10 cellular contexts compared by ENCODE assay signal in genomic region chr6:41625442-41625841, GRCh38. TPM values are rescaled to one million over a fixed set of nuclear protein-coding genes. Genes with fewer than 3 reads are reported as not detected.
DNase-seq lines count a peak whose midpoint lies in the region; ATAC-seq, FAIRE-seq and TF ChIP-seq lines count a peak whose summit lies in the region.
"Had no signal": no experiment of that assay in that cellular context is flagged by ENCODE, and none has a peak within 500 bp of the region (broad histone marks: within the 10 kb centered on the region; RNA-seq: fewer than 3 reads in every experiment).

No MANE protein-coding gene starts in this region.

- no peak for TF ChIP-seq CTCF in endothelial cell of umbilical vein (IDR thresholded peaks at IDR 0.05; ENCODE audit: extremely low read depth in 1 of 2, insufficient read depth in 1 of 2, low read depth in 1 of 2, low read length in 2 of 2)
- TF ChIP-seq CTCF in HepG2 (CRISPR knock-in tag; IDR thresholded peaks at IDR 0.05) = no peak

- TF ChIP-seq EP300 in HepG2 (IDR thresholded peaks at IDR 0.05; ENCODE audit: low read depth in 2 of 2, low read length in 2 of 2) (no peak), HepG2 (CRISPR knock-in tag; IDR thresholded peaks at IDR 0.05; ENCODE audit: borderline replicate concordance) (no peak)

- H3K4me2 ChIP-seq in endothelial cell of umbilical vein (ENCODE audit: insufficient read depth, low read length) (peak overlapping the region; percentile 20), HepG2 (ENCODE audit: low read depth, low read length) (no peak overlapping the region)

- DNase-seq in HUDEP-2 (lab: John Stamatoyannopoulos, UW; ENCODE audit: unreplicated experiment in 76 of 76) = peak in 67 of 76 experiments; percentile 9 to 74 (median 50)
- DNase-seq in NCI-H2171 (lab: John Stamatoyannopoulos, UW) = peak; percentile 9
- DNase-seq in endothelial cell of umbilical vein (ENCODE audit: low read depth, low spot score) = no peak
- peak; percentile 73 for DNase-seq in posterior vena cava (ENCODE audit: low spot score)
- DNase-seq in activated T-cell treated with anti-CD3 and anti-CD28 coated beads, Interleukin-2, amount 50 U/mL, for 48 hours = no peak
- no peak for DNase-seq in HepG2 (ENCODE audit: low spot score)
- DNase-seq: upper lobe of left lung had no signal

- intact Hi-C loops in endothelial cell of umbilical vein (cut with micrococcal nuclease) = no loop called here
- intact Hi-C loops in posterior vena cava (cut with DNase I) = no loop called here
- intact Hi-C loops in HepG2 (cut with micrococcal nuclease; ENCODE audit: unreplicated experiment) = no loop called here

- TF ChIP-seq POLR2A in endothelial cell of umbilical vein (IDR thresholded peaks at IDR 0.05; ENCODE audit: low read depth, low read length) (no peak), HepG2 (IDR thresholded peaks at IDR 0.05; ENCODE audit: insufficient read depth in 1 of 2, low read depth in 2 of 2, low read length in 2 of 2) (no peak)

- no peak for TF ChIP-seq RAD21 in HepG2 (CRISPR knock-in tag; IDR thresholded peaks at IDR 0.05)

- H2AFZ ChIP-seq in endothelial cell of umbilical vein (ENCODE audit: low read depth, low read length) = no peak overlapping the region
- H2AFZ ChIP-seq in HepG2 (ENCODE audit: low read length) = no peak overlapping the region

- no peak overlapping the region for H3K9ac ChIP-seq in endothelial cell of umbilical vein (replicated peaks; ENCODE audit: extremely low read depth, insufficient read depth, low read length)
- no peak overlapping the region for H3K9ac ChIP-seq in HepG2 (ENCODE audit: insufficient read depth, low read depth, low read length)

- in situ Hi-C loops in HepG2 (cut with HindIII; ENCODE audit: extremely low pct_ligation_motif_present, low pct_unique_long_range_greater_than_20kb) = no loop called here

- CTCF ChIA-PET in endothelial cell of umbilical vein (lab: Charles Lee) = interaction anchor here (2.9 kb wide), 1 partner anchor 22 kb away, joined by 20 read pairs; no protein-coding TSS in a partner anchor
- CTCF ChIA-PET in HepG2 (lab: Yijun Ruan, JAX; ENCODE audit: low intra/inter-chr PET ratio, low total read pairs) = no interaction called here

- FAIRE-seq in endothelial cell of umbilical vein (lab: Jason Lieb, UNC) = no peak
- no peak for FAIRE-seq in HepG2 (lab: Jason Lieb, UNC)

- ATAC-seq in GM18907 (IDR thresholded peaks at IDR 0.05; ENCODE audit: unreplicated experiment) = no peak
- no peak for ATAC-seq in HepG2

- H3K4me3 ChIP-seq in endothelial cell of umbilical vein (replicated peaks in 1 of 3; ENCODE audit: insufficient read depth in 1 of 3, low read depth in 1 of 3, low read length in 3 of 3) (no peak overlapping the region), HepG2 (replicated peaks in 1 of 3; ENCODE audit: insufficient read depth in 1 of 3, low read depth in 2 of 3, low read length in 3 of 3) (no peak overlapping the region)
- H3K4me3 ChIP-seq: esophagus muscularis mucosa, upper lobe of left lung had no signal

- H3K27me3 ChIP-seq in endothelial cell of umbilical vein (ENCODE audit: control insufficient read depth in 2 of 2, insufficient read depth in 2 of 2, low read length in 2 of 2) (peaks cover 0 to under 1% of the 10 kb centered on the region in 2 experiments), HepG2 (ENCODE audit: control insufficient read depth in 1 of 2, insufficient read depth in 2 of 2, low read length in 2 of 2) (peaks cover 6 to 17% of the 10 kb centered on the region in 2 experiments; a peak in 3 of 5 replicates)
- H3K27me3 ChIP-seq: upper lobe of left lung had no signal

- no peaks in the 10 kb centered on the region for H4K20me1 ChIP-seq in endothelial cell of umbilical vein (replicated peaks; ENCODE audit: control insufficient read depth, extremely low read depth, insufficient read depth, low read length)
- H4K20me1 ChIP-seq in HepG2 (ENCODE audit: insufficient read depth, low read length) = no peaks in the 10 kb centered on the region

- H3K36me3 ChIP-seq in endothelial cell of umbilical vein (ENCODE audit: control insufficient read depth in 2 of 2, extremely low read depth in 1 of 2, insufficient read depth in 2 of 2, low read length in 2 of 2) (no peaks in the 10 kb centered on the region), HepG2 (replicated peaks in 1 of 2; ENCODE audit: control insufficient read depth in 1 of 2, insufficient read depth in 2 of 2, low read length in 2 of 2) (no peaks in the 10 kb centered on the region)
- H3K36me3 ChIP-seq: esophagus muscularis mucosa, upper lobe of left lung had no signal

- WGBS in HepG2 (ENCODE audit: low lambda C conversion rate) = 27% methylated on average over 4 of the region's 6 CpGs

- H3K27ac ChIP-seq in endothelial cell of umbilical vein (ENCODE audit: insufficient read depth, low read depth, low read length) = no peak overlapping the region
- no peak overlapping the region for H3K27ac ChIP-seq in HepG2 (ENCODE audit: extremely low read length, insufficient read depth, low read length)
- H3K27ac ChIP-seq: esophagus muscularis mucosa, upper lobe of left lung had no signal

- H3K4me1 ChIP-seq in endothelial cell of umbilical vein (ENCODE audit: control insufficient read depth, extremely low read depth, insufficient read depth, low read length) (peaks cover 25% of the 10 kb centered on the region), HepG2 (ENCODE audit: insufficient read depth, low read length) (peaks cover 21% of the 10 kb centered on the region)

- H3K9me1 ChIP-seq in endothelial cell of umbilical vein (replicated peaks; ENCODE audit: control insufficient read depth, extremely low read depth, insufficient read depth, low read length) = no peaks in the 10 kb centered on the region

- H3K9me3 ChIP-seq in endothelial cell of umbilical vein (replicated peaks; ENCODE audit: control insufficient read depth, insufficient read depth, low read length) = no peaks in the 10 kb centered on the region
- no peaks in the 10 kb centered on the region for H3K9me3 ChIP-seq in HepG2 (ENCODE audit: low read length)

- BruUV-seq in endothelial cell of umbilical vein (replicated peaks; lab: Mats Ljungman, UMichigan) = no TSS peak
- BruUV-seq in HepG2 (replicated peaks; lab: Mats Ljungman, UMichigan) = no TSS peak

- H3K79me2 ChIP-seq in endothelial cell of umbilical vein (ENCODE audit: control insufficient read depth, insufficient read depth, low read length) (no peaks in the 10 kb centered on the region), HepG2 (ENCODE audit: insufficient read depth, low read length) (no peaks in the 10 kb centered on the region)

- POLR2A ChIA-PET in endothelial cell of umbilical vein (lab: Charles Lee) (no interaction called here), HepG2 (lab: Yijun Ruan, JAX) (interaction anchor here (0.6 kb wide), 1 partner anchor 99 kb away, joined by 3 read pairs; no protein-coding TSS in a partner anchor)

- dilution Hi-C loops in endothelial cell of umbilical vein (cut with MboI; ENCODE audit: extremely low pct_ligation_motif_present, low sequenced_read_pairs) = no loop called here

TF ChIP-seq in endothelial cell of umbilical vein, 7 proteins besides CTCF, POLR2A, EP300 and RAD21 (continues in another document):
- no peak for TF ChIP-seq FOS (IDR thresholded peaks at IDR 0.05; ENCODE audit: borderline replicate concordance, insufficient read depth, low read length)
- TF ChIP-seq MAX (IDR thresholded peaks at IDR 0.05; ENCODE audit: insufficient read depth, insufficient read length) = no peak

TF ChIP-seq in HepG2, 621 proteins besides CTCF, POLR2A, EP300 and RAD21 (continues in another document):
- no peak for TF ChIP-seq ZNF329 (CRISPR knock-in tag; IDR thresholded peaks at IDR 0.05; ENCODE audit: low read depth)
- no peak for TF ChIP-seq HES4 (CRISPR knock-in tag; IDR thresholded peaks at IDR 0.05; ENCODE audit: borderline replicate concordance)
- TF ChIP-seq ZNF747 (CRISPR knock-in tag; IDR thresholded peaks at IDR 0.05; ENCODE audit: borderline replicate concordance) = no peak

RNA-seq across cellular contexts. Expression of gene MDFI, which starts 12.8 kb away (rescaled TPM):
- total RNA-seq in endothelial cell of umbilical vein (32.4 and 45.8 TPM in 2 replicates), posterior vena cava (1 to 10 TPM; 5.4 to 6.5 TPM), HepG2 (2016; rRNA removed; fragmentation: Illumina TruSeq; extraction: Trizol) (not detected in 2 replicates)
- polyA plus RNA-seq in endothelial cell of umbilical vein (74.1 and 81.6 TPM in 2 replicates), HepG2 (2011; rRNA removed) (0.28 and 0.30 TPM in 2 replicates)
- polyA plus RNA-seq in endothelial cell of umbilical vein (2011; cell fraction: cytosol; rRNA removed) = 60.0 and 83.2 TPM in 2 replicates
- 54.1 and 56.1 TPM in 2 replicates for polyA plus RNA-seq in endothelial cell of umbilical vein (2011; cell fraction: nucleus; rRNA removed)
- polyA plus RNA-seq in endothelial cell of umbilical vein (2012) = 20.0 and 24.3 TPM in 2 replicates
- 17.4 and 25.5 TPM in 2 replicates for polyA minus RNA-seq in endothelial cell of umbilical vein
- polyA minus RNA-seq in endothelial cell of umbilical vein (2011; cell fraction: cytosol; rRNA and poly(A)+ RNA removed) = not detected
- 8.0 and 14.1 TPM in 2 replicates for polyA minus RNA-seq in endothelial cell of umbilical vein (2011; cell fraction: nucleus; rRNA and poly(A)+ RNA removed)
- total RNA-seq in HepG2 (2016; cell fraction: cytosol; rRNA removed; fragmentation: Illumina TruSeq; extraction: Trizol; ENCODE audit: low read depth) = not detected in 2 replicates
- not detected in 2 replicates for total RNA-seq in HepG2 (2016; cell fraction: insoluble cytoplasmic fraction; rRNA removed; fragmentation: Illumina TruSeq; extraction: Trizol)
- not detected in 2 replicates for total RNA-seq in HepG2 (2016; cell fraction: membrane; rRNA removed; fragmentation: Illumina TruSeq; extraction: Trizol)
- not detected in 2 replicates for total RNA-seq in HepG2 (2016; cell fraction: nucleus; rRNA removed; fragmentation: Illumina TruSeq; extraction: Trizol)
- 0.38 and 0.42 TPM in 2 replicates for polyA plus RNA-seq in HepG2 (2011; cell fraction: cytosol; rRNA removed)
- polyA plus RNA-seq in HepG2 (2011; cell fraction: nucleus; rRNA removed) = 0.23 and 0.29 TPM in 2 replicates
- 0.19 TPM in 1 of 2 replicates, not detected in the other for polyA plus RNA-seq in HepG2 (2012)
- polyA plus RNA-seq in HepG2 (2016; cell fraction: cytosol; fragmentation: Illumina TruSeq; extraction: Trizol; ENCODE audit: low read depth) = 0.57 TPM in 1 of 2 replicates, not detected in the other
- not detected in 2 replicates for polyA plus RNA-seq in HepG2 (2016; cell fraction: insoluble cytoplasmic fraction; fragmentation: Illumina TruSeq; extraction: Trizol; ENCODE audit: low read depth)
- polyA plus RNA-seq in HepG2 (2016; cell fraction: membrane; fragmentation: Illumina TruSeq; extraction: Trizol; ENCODE audit: low read depth) = not detected in 2 replicates
- not detected in 2 replicates for polyA plus RNA-seq in HepG2 (2016; cell fraction: nucleus; fragmentation: Illumina TruSeq; extraction: Trizol; ENCODE audit: insufficient read depth, low read depth)
- 0.18 TPM in 1 of 2 replicates, not detected in the other for polyA minus RNA-seq in HepG2 (2011; rRNA and poly(A)+ RNA removed; ENCODE audit: low replicate concordance)
- not detected in 2 replicates for polyA minus RNA-seq in HepG2 (2011; cell fraction: cytosol; rRNA and poly(A)+ RNA removed)
- not detected in 2 replicates for polyA minus RNA-seq in HepG2 (2011; cell fraction: nucleus; rRNA and poly(A)+ RNA removed)
- total RNA-seq: activated CD8-positive, alpha-beta memory T cell treated with anti-CD3 and anti-CD28 coated beads for 36 hours had no signal

Comparison
In these comparisons a context has a peak if more than half of its experiments do, and no peak if none do; other contexts are left out.
1. DNase-seq: peak in HUDEP-2 (67 of 76), NCI-H2171 (single experiment) and posterior vena cava (single experiment); none in endothelial cell of umbilical vein (single experiment), activated T-cell treated with anti-CD3 and anti-CD28 coated beads, Interleukin-2, amount 50 U/mL, for 48 hours (0 of 2) and HepG2 (single experiment).